Comparison of ENCODE assay signal across 9 cellular contexts in the genomic region with DNA sequence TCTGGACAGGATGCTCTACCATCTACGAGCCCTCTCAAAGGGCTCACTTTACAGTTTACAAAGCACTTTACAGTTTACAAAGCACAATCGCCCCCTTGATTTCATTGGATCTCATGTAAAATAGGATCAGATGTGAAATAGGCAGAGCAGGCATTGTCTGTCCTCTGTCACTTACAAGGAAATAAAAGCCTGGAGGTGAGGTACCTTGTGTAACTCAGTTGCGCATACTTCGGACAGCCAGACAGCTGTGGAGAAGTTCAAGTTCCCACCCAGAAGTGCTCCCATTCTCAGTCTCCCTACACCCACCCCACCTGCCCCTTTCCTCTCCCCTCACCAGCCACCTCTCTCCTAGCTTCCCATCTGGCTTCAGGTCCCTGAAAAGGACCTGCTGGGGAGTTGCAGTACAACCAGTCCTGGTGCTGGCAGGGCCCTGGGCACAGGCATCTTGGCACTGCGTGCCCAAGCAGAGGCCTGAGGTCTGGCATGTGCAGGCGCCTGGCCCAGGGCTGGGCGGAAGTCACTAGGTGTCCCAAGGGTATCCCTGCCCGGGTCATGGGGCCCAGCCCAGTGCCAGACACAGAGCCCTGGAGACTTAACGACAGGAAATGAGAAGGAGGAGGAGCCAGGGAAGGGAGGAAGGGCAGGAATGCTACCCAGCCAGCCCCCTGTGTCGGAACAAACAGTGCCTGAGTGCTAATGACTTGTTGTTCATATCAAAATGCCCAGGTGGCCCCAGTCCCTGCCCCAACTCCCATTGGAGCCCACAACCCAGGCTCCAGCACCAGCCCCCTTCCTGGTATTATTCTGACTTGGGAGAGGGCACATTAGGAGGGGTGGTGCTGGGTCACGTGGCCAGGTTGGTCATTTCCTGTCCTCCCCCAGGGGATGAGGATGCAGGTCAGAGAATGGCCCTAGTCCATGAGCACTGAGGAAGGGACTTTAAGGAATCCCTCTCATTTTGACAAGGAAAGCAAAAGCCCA. TPM values are rescaled to one million over a fixed set of nuclear protein-coding genes. Genes with fewer than 3 reads are reported as not detected.
A peak's percentile ranks its signal among the peaks of the same experiment; 100 is the strongest.
DNase-seq lines count a peak whose midpoint lies in the region; ATAC-seq and TF ChIP-seq lines count a peak whose summit lies in the region.
"Had no signal": no experiment of that assay in that cellular context is flagged by ENCODE, and none has a peak within 500 bp of the region (broad histone marks: within the 10 kb centered on the region; RNA-seq: fewer than 3 reads in every experiment).

No MANE protein-coding gene starts in this region.

- H3K4me3 Mint-ChIP-seq in activated naive CD4-positive, alpha-beta T cell treated with anti-CD3 and anti-CD28 coated beads for 36 hours, result no peak overlapping the region

- TF ChIP-seq CTCF in 22Rv1 (IDR thresholded peaks at IDR 0.05) (no peak), LNCaP clone FGC (IDR thresholded peaks at IDR 0.05; ENCODE audit: control insufficient read depth, extremely low read depth, insufficient read depth) (no peak)

- H3K36me3 Mint-ChIP-seq in activated naive CD4-positive, alpha-beta T cell treated with anti-CD3 and anti-CD28 coated beads for 36 hours (ENCODE audit: low read depth), result no peaks in the 10 kb centered on the region

- CTCF ChIA-PET in activated naive CD4-positive, alpha-beta T cell treated with anti-CD3 and anti-CD28 coated beads for 36 hours (lab: Charles Lee), result interaction anchor here (0.6 to 11.6 kb wide), 5 partner anchors 8 to 85 kb away, joined by 3 to 287 read pairs (median 29); a partner anchor contains a TSS

- intact Hi-C loops in activated naive CD4-positive, alpha-beta T cell treated with anti-CD3 and anti-CD28 coated beads for 36 hours (cut with micrococcal nuclease), result loop anchor here (10.0 kb wide), 1 partner anchor 1431 kb away; a partner anchor contains a TSS

- no peaks in the 10 kb centered on the region for H3K9me3 Mint-ChIP-seq in activated naive CD4-positive, alpha-beta T cell treated with anti-CD3 and anti-CD28 coated beads for 36 hours

- 66 to 79% methylated on average over 6 to 10 of the region's 11 CpGs for WGBS in mesodermal cell (ENCODE audit: insufficient coverage in 2 of 2), 2 experiments

- H3K27ac Mint-ChIP-seq in activated naive CD4-positive, alpha-beta T cell treated with anti-CD3 and anti-CD28 coated beads for 36 hours, result no peak overlapping the region

- no peak overlapping the region for H3K4me3 ChIP-seq in LNCaP clone FGC (ENCODE audit: low read depth, low read length)
- no peak overlapping the region for H3K4me3 ChIP-seq in mesodermal cell (ENCODE audit: extremely low read depth, insufficient read depth, low read length, poor library complexity, severe bottlenecking)

- H3K9me3 ChIP-seq in mesodermal cell (ENCODE audit: control insufficient read depth, low read length), result no peaks in the 10 kb centered on the region

- DNase-seq in LNCaP clone FGC (ENCODE audit: low read depth) (peak; percentile 80), dermis blood vessel endothelial cell (peak; percentile 80)
- no peak for DNase-seq in stimulated activated naive CD4-positive, alpha-beta T cell treated with Interleukin-2 at 50 U/mL for 16 hours (lab: John Stamatoyannopoulos, UW)
- no peak for DNase-seq in activated naive CD4-positive, alpha-beta T cell treated with anti-CD3 and anti-CD28 coated beads for 36 hours
- DNase-seq: T-helper 2 cell had no signal

- H3K4me1 ChIP-seq in mesodermal cell (ENCODE audit: control insufficient read depth, insufficient read depth, low read length, poor library complexity, severe bottlenecking), result peaks cover 21% of the 10 kb centered on the region

- H3K27ac ChIP-seq in 22Rv1 (peak overlapping the region; percentile 35), mesodermal cell (ENCODE audit: low read depth, low read length, severe bottlenecking) (peak overlapping the region; percentile 19)

- peaks cover 21% of the 10 kb centered on the region for H3K4me1 Mint-ChIP-seq in activated naive CD4-positive, alpha-beta T cell treated with anti-CD3 and anti-CD28 coated beads for 36 hours (ENCODE audit: low read depth)

- no peaks in the 10 kb centered on the region for H3K27me3 Mint-ChIP-seq in activated naive CD4-positive, alpha-beta T cell treated with anti-CD3 and anti-CD28 coated beads for 36 hours (ENCODE audit: low read depth)

- ATAC-seq in HG03159 (IDR thresholded peaks at IDR 0.05; ENCODE audit: unreplicated experiment) (no peak), GM18498 (IDR thresholded peaks at IDR 0.05; ENCODE audit: unreplicated experiment) (no peak)

- H3K36me3 ChIP-seq in mesodermal cell (ENCODE audit: control insufficient read depth, insufficient read depth, low read length), result peaks cover 4% of the 10 kb centered on the region

RNA-seq across cellular contexts. Expression of a gene that starts 5.4 kb away (rescaled TPM):
- total RNA-seq in dermis blood vessel endothelial cell, result 52.0 and 106 TPM in 2 replicates
- 17.1 TPM for polyA plus RNA-seq in mesodermal cell (2013, experiment 1 of 2)
- 11.3 TPM for polyA plus RNA-seq in mesodermal cell (2013, experiment 2 of 2)
- 1 to 10 TPM; 1.5 to 1.6 TPM for total RNA-seq in activated naive CD4-positive, alpha-beta T cell treated with anti-CD3 and anti-CD28 coated beads for 36 hours

RNA-seq across cellular contexts. Expression of a gene that starts 19.7 kb away (rescaled TPM):
- 19.2 and 22.1 TPM in 2 replicates for total RNA-seq in dermis blood vessel endothelial cell
- polyA plus RNA-seq in mesodermal cell (2013, experiment 1 of 2), result 13.9 TPM
- 14.5 TPM for polyA plus RNA-seq in mesodermal cell (2013, experiment 2 of 2)
- total RNA-seq in activated naive CD4-positive, alpha-beta T cell treated with anti-CD3 and anti-CD28 coated beads for 36 hours, result 10 to 100 TPM; 16.6 to 21.0 TPM

RNA-seq across cellular contexts. Expression of a gene that starts 28.0 kb away (rescaled TPM):
- 0.05 TPM in 1 of 2 replicates, not detected in the other for total RNA-seq in dermis blood vessel endothelial cell
- 0.26 TPM for polyA plus RNA-seq in mesodermal cell (2013, experiment 1 of 2)
- polyA plus RNA-seq in mesodermal cell (2013, experiment 2 of 2), result not detected
- under 1 TPM in 1 of 2 experiments, not detected in 1; 0.15 TPM for total RNA-seq in activated naive CD4-positive, alpha-beta T cell treated with anti-CD3 and anti-CD28 coated beads for 36 hours

RNA-seq across cellular contexts. Expression of a gene that starts 47.5 kb away (rescaled TPM):
- total RNA-seq in dermis blood vessel endothelial cell, result 11.6 and 21.4 TPM in 2 replicates
- 41.5 TPM for polyA plus RNA-seq in mesodermal cell (2013, experiment 1 of 2)
- polyA plus RNA-seq in mesodermal cell (2013, experiment 2 of 2), result 50.0 TPM
- total RNA-seq in activated naive CD4-positive, alpha-beta T cell treated with anti-CD3 and anti-CD28 coated beads for 36 hours, result 10 to 100 TPM; 46.2 to 46.7 TPM

Comparison
In these comparisons a context has a peak if more than half of its experiments do, and no peak if none do; other contexts are left out.
1. DNase-seq: peak in LNCaP clone FGC (single experiment) and dermis blood vessel endothelial cell (single experiment); none in stimulated activated naive CD4-positive, alpha-beta T cell treated with Interleukin-2 at 50 U/mL for 16 hours (single experiment) and activated naive CD4-positive, alpha-beta T cell treated with anti-CD3 and anti-CD28 coated beads for 36 hours (single experiment).
2. RNA of a gene that starts 5.4 kb away (total RNA-seq): 52.0 to 106 TPM in dermis blood vessel endothelial cell; 1.5 to 1.6 TPM in activated naive CD4-positive, alpha-beta T cell treated with anti-CD3 and anti-CD28 coated beads for 36 hours; every median in the first group is over 10 times any median in the second.